1 cellular context compared by ENCODE assay signal in the genomic region with DNA sequence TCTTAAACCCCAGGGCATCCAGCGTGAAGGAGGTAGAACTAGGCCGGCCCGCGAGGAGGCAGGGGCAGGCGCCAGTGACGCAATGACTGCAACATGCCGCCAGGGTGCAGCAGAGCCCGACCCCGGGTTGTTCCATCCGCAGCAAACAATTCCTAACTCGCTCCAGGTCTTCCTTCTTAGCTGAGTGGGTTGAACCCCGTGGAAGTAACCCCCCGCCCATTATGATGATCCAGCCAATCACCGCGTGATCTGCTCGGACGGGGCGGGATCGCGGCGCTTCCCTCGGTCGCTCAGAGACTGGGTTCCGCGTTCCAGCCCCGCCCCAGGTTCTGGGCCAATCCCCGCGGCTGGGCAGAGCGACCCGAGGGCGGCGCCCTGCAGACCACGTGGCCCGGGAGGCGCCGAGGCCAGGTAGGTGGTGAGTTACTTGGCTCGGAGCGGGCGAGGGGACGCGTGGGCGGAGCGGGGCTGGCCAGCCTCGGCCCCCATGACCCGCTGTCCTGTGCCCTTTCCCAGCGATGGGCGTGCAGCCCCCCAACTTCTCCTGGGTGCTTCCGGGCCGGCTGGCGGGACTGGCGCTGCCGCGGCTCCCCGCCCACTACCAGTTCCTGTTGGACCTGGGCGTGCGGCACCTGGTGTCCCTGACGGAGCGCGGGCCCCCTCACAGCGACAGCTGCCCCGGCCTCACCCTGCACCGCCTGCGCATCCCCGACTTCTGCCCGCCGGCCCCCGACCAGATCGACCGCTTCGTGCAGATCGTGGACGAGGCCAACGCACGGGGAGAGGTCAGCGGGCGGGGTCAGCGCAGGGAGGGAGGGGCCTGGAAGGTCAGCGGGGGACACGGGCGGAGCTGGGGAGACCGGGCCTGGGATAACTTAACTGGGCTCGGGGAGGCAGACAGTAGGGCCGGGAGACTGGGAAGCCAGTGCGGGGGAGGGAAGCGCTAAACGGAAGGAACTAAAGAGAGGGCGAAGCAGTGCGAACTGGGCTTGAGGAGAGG.
TF ChIP-seq lines count a peak whose summit lies in the region.

A gene (plus strand): TSS at position 380 of the 1,000 bp plus-strand sequence. CDS start 139 bp downstream, at position 519.

TF ChIP-seq in K562, 482 proteins besides CTCF, POLR2A, EP300 and RAD21 (continued from another document and continues in another):
- TF ChIP-seq, protein P1, sequence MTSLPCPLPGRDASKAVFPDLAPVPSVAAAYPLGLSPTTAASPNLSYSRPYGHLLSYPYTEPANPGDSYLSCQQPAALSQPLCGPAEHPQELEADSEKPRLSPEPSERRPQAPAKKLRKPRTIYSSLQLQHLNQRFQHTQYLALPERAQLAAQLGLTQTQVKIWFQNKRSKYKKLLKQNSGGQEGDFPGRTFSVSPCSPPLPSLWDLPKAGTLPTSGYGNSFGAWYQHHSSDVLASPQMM (CRISPR knock-in tag; IDR thresholded peaks at IDR 0.05): no peak
- TF ChIP-seq, protein P2, sequence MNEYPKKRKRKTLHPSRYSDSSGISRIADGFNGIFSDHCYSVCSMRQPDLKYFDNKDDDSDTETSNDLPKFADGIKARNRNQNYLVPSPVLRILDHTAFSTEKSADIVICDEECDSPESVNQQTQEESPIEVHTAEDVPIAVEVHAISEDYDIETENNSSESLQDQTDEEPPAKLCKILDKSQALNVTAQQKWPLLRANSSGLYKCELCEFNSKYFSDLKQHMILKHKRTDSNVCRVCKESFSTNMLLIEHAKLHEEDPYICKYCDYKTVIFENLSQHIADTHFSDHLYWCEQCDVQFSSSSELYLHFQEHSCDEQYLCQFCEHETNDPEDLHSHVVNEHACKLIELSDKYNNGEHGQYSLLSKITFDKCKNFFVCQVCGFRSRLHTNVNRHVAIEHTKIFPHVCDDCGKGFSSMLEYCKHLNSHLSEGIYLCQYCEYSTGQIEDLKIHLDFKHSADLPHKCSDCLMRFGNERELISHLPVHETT (CRISPR knock-in tag; conservative IDR thresholded peaks at IDR 0.05 in 1 of 2, IDR thresholded peaks at IDR 0.05 in 1 of 2): no peak
- no peak for TF ChIP-seq HMG20A (CRISPR knock-in tag; conservative IDR thresholded peaks at IDR 0.05)
- no peak for TF ChIP-seq SREBF1 (IDR thresholded peaks at IDR 0.05; ENCODE audit: borderline replicate concordance, low read depth, low read length)
- no peak for TF ChIP-seq TAF9B (IDR thresholded peaks at IDR 0.05; ENCODE audit: partially characterized antibody)
- TF ChIP-seq PHB (CRISPR knock-in tag; IDR thresholded peaks at IDR 0.05): no peak
- no peak for TF ChIP-seq ARHGAP35 (IDR thresholded peaks at IDR 0.05; ENCODE audit: partially characterized antibody)
- TF ChIP-seq, protein P3, sequence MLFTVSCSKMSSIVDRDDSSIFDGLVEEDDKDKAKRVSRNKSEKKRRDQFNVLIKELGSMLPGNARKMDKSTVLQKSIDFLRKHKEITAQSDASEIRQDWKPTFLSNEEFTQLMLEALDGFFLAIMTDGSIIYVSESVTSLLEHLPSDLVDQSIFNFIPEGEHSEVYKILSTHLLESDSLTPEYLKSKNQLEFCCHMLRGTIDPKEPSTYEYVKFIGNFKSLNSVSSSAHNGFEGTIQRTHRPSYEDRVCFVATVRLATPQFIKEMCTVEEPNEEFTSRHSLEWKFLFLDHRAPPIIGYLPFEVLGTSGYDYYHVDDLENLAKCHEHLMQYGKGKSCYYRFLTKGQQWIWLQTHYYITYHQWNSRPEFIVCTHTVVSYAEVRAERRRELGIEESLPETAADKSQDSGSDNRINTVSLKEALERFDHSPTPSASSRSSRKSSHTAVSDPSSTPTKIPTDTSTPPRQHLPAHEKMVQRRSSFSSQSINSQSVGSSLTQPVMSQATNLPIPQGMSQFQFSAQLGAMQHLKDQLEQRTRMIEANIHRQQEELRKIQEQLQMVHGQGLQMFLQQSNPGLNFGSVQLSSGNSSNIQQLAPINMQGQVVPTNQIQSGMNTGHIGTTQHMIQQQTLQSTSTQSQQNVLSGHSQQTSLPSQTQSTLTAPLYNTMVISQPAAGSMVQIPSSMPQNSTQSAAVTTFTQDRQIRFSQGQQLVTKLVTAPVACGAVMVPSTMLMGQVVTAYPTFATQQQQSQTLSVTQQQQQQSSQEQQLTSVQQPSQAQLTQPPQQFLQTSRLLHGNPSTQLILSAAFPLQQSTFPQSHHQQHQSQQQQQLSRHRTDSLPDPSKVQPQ (CRISPR knock-in tag; IDR thresholded peaks at IDR 0.05; ENCODE audit: borderline replicate concordance): no peak
- TF ChIP-seq ZNF778 (CRISPR knock-in tag; IDR thresholded peaks at IDR 0.05): no peak
- 0 out of 2 replicates have a peak, but pooled peaks have one; percentile 45 for TF ChIP-seq SMARCE1 (IDR thresholded peaks at IDR 0.05)
- TF ChIP-seq TEAD1 (CRISPR knock-in tag; IDR thresholded peaks at IDR 0.05): peak in 1 of 2 experiments; percentile 98; a peak in 2 of 4 replicates
- TF ChIP-seq, protein P4, sequence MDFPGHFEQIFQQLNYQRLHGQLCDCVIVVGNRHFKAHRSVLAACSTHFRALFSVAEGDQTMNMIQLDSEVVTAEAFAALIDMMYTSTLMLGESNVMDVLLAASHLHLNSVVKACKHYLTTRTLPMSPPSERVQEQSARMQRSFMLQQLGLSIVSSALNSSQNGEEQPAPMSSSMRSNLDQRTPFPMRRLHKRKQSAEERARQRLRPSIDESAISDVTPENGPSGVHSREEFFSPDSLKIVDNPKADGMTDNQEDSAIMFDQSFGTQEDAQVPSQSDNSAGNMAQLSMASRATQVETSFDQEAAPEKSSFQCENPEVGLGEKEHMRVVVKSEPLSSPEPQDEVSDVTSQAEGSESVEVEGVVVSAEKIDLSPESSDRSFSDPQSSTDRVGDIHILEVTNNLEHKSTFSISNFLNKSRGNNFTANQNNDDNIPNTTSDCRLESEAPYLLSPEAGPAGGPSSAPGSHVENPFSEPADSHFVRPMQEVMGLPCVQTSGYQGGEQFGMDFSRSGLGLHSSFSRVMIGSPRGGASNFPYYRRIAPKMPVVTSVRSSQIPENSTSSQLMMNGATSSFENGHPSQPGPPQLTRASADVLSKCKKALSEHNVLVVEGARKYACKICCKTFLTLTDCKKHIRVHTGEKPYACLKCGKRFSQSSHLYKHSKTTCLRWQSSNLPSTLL (IDR thresholded peaks at IDR 0.05): no peak
- no peak for TF ChIP-seq NR2F6 (CRISPR knock-in tag; IDR thresholded peaks at IDR 0.05)
- no peak for TF ChIP-seq SNIP1 (IDR thresholded peaks at IDR 0.05; ENCODE audit: low read depth)
- no peak for TF ChIP-seq SRSF9 (IDR thresholded peaks at IDR 0.05; ENCODE audit: borderline replicate concordance, low read depth, low read length)
- TF ChIP-seq ZNF507 (tag; conservative IDR thresholded peaks at IDR 0.05): no peak
- TF ChIP-seq, protein P5, sequence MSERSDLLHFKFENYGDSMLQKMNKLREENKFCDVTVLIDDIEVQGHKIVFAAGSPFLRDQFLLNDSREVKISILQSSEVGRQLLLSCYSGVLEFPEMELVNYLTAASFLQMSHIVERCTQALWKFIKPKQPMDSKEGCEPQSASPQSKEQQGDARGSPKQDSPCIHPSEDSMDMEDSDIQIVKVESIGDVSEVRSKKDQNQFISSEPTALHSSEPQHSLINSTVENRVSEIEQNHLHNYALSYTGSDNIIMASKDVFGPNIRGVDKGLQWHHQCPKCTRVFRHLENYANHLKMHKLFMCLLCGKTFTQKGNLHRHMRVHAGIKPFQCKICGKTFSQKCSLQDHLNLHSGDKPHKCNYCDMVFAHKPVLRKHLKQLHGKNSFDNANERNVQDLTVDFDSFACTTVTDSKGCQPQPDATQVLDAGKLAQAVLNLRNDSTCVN (CRISPR knock-in tag; IDR thresholded peaks at IDR 0.05): no peak
- no peak for TF ChIP-seq TRIM24 (IDR thresholded peaks at IDR 0.05)
- no peak for TF ChIP-seq ZC3H8 (IDR thresholded peaks at IDR 0.05)
- TF ChIP-seq, protein P6, sequence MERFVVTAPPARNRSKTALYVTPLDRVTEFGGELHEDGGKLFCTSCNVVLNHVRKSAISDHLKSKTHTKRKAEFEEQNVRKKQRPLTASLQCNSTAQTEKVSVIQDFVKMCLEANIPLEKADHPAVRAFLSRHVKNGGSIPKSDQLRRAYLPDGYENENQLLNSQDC (CRISPR knock-in tag; IDR thresholded peaks at IDR 0.05): no peak
- TF ChIP-seq POLR2G (IDR thresholded peaks at IDR 0.05; ENCODE audit: low read depth, low read length): peak; percentile 80
- TF ChIP-seq DNMT1 (IDR thresholded peaks at IDR 0.05): no peak
- TF ChIP-seq HNRNPH1 (optimal IDR thresholded peaks at IDR 0.05; ENCODE audit: low read depth, low read length): no peak
- no peak for TF ChIP-seq BCOR (IDR thresholded peaks at IDR 0.05)
- TF ChIP-seq, protein P7, sequence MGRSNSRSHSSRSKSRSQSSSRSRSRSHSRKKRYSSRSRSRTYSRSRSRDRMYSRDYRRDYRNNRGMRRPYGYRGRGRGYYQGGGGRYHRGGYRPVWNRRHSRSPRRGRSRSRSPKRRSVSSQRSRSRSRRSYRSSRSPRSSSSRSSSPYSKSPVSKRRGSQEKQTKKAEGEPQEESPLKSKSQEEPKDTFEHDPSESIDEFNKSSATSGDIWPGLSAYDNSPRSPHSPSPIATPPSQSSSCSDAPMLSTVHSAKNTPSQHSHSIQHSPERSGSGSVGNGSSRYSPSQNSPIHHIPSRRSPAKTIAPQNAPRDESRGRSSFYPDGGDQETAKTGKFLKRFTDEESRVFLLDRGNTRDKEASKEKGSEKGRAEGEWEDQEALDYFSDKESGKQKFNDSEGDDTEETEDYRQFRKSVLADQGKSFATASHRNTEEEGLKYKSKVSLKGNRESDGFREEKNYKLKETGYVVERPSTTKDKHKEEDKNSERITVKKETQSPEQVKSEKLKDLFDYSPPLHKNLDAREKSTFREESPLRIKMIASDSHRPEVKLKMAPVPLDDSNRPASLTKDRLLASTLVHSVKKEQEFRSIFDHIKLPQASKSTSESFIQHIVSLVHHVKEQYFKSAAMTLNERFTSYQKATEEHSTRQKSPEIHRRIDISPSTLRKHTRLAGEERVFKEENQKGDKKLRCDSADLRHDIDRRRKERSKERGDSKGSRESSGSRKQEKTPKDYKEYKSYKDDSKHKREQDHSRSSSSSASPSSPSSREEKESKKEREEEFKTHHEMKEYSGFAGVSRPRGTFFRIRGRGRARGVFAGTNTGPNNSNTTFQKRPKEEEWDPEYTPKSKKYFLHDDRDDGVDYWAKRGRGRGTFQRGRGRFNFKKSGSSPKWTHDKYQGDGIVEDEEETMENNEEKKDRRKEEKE (IDR thresholded peaks at IDR 0.05; ENCODE audit: borderline replicate concordance in 1 of 2, control insufficient read depth in 1 of 2, low read depth in 2 of 2, low read length in 1 of 2): no peak
- TF ChIP-seq, protein P8, sequence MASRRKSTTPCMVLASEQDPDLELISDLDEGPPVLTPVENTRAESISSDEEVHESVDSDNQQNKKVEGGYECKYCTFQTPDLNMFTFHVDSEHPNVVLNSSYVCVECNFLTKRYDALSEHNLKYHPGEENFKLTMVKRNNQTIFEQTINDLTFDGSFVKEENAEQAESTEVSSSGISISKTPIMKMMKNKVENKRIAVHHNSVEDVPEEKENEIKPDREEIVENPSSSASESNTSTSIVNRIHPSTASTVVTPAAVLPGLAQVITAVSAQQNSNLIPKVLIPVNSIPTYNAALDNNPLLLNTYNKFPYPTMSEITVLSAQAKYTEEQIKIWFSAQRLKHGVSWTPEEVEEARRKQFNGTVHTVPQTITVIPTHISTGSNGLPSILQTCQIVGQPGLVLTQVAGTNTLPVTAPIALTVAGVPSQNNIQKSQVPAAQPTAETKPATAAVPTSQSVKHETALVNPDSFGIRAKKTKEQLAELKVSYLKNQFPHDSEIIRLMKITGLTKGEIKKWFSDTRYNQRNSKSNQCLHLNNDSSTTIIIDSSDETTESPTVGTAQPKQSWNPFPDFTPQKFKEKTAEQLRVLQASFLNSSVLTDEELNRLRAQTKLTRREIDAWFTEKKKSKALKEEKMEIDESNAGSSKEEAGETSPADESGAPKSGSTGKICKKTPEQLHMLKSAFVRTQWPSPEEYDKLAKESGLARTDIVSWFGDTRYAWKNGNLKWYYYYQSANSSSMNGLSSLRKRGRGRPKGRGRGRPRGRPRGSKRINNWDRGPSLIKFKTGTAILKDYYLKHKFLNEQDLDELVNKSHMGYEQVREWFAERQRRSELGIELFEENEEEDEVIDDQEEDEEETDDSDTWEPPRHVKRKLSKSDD (conservative IDR thresholded peaks at IDR 0.05; ENCODE audit: low read length): no peak
- no peak for TF ChIP-seq NFRKB (IDR thresholded peaks at IDR 0.05; ENCODE audit: low read depth)
- TF ChIP-seq CBX8 (IDR thresholded peaks at IDR 0.05; ENCODE audit: borderline replicate concordance, extremely low read depth, low read depth, low read length, poor library complexity, severe bottlenecking): no peak
- TF ChIP-seq MTA2 (IDR thresholded peaks at IDR 0.05; ENCODE audit: low read depth): no peak
- TF ChIP-seq NR4A1 (CRISPR knock-in tag; IDR thresholded peaks at IDR 0.05): no peak
- TF ChIP-seq NR4A1 (tag; IDR thresholded peaks at IDR 0.05): no peak
- peak; percentile 69; the same call in 1 of the 2 replicates for TF ChIP-seq JUN (IDR thresholded peaks at IDR 0.05; ENCODE audit: borderline replicate concordance, low read depth, low read length)
- TF ChIP-seq JUN (CRISPR knock-in tag; IDR thresholded peaks at IDR 0.05; ENCODE audit: borderline replicate concordance): no peak
- TF ChIP-seq ZNF224 (CRISPR knock-in tag; IDR thresholded peaks at IDR 0.05): no peak
- no peak for TF ChIP-seq CBX5 (IDR thresholded peaks at IDR 0.05; ENCODE audit: borderline replicate concordance, low read depth)
- TF ChIP-seq FOXK1 (CRISPR knock-in tag; IDR thresholded peaks at IDR 0.05; ENCODE audit: borderline replicate concordance): peak; percentile 35; the same call in 1 of the 2 replicates
- TF ChIP-seq KDM5B (IDR thresholded peaks at IDR 0.05; ENCODE audit: insufficient replicate concordance, low read depth, low read length): peak; percentile 59
- TF ChIP-seq TAF1 (IDR thresholded peaks at IDR 0.05; ENCODE audit: control insufficient read depth, extremely low read depth, insufficient read depth, low read length, severe bottlenecking): no peak
- TF ChIP-seq, protein P9, sequence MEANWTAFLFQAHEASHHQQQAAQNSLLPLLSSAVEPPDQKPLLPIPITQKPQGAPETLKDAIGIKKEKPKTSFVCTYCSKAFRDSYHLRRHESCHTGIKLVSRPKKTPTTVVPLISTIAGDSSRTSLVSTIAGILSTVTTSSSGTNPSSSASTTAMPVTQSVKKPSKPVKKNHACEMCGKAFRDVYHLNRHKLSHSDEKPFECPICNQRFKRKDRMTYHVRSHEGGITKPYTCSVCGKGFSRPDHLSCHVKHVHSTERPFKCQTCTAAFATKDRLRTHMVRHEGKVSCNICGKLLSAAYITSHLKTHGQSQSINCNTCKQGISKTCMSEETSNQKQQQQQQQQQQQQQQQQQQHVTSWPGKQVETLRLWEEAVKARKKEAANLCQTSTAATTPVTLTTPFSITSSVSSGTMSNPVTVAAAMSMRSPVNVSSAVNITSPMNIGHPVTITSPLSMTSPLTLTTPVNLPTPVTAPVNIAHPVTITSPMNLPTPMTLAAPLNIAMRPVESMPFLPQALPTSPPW (CRISPR knock-in tag; IDR thresholded peaks at IDR 0.05): peak; percentile 48
